In genomic region chr10:34719336-34719735, GRCh38 we compare ENCODE assay signal across 17 cellular contexts.
DNase-seq lines count a peak whose midpoint lies in the region; ATAC-seq, FAIRE-seq and TF ChIP-seq lines count a peak whose summit lies in the region.
"Had no signal": no experiment of that assay in that cellular context is flagged by ENCODE, and none has a peak within 500 bp of the region (broad histone marks: within the 10 kb centered on the region; RNA-seq: fewer than 3 reads in every experiment).

No MANE protein-coding gene starts in this region.

- H3K79me1 ChIP-seq in mesenchymal stem cell (replicated peaks; ENCODE audit: low read length, poor library complexity, severe bottlenecking), result peaks cover 1% of the 10 kb centered on the region

- TF ChIP-seq EP300 in A549 (IDR thresholded peaks at IDR 0.05), result no peak

- ATAC-seq in A549 (no peak), GM19467 (IDR thresholded peaks at IDR 0.05; ENCODE audit: unreplicated experiment) (no peak)

- H4K91ac ChIP-seq in mesenchymal stem cell (ENCODE audit: low read length), result no peak overlapping the region

- H3K9me3 Mint-ChIP-seq in neural progenitor cell, result no peaks in the 10 kb centered on the region

- POLR2A ChIA-PET in A549 (lab: Yijun Ruan, JAX), result no interaction called here

- peaks cover 14% of the 10 kb centered on the region for H3K4me1 Mint-ChIP-seq in neural progenitor cell

- H3K14ac ChIP-seq in mesenchymal stem cell (ENCODE audit: low read length in 2 of 2), result no peak overlapping the region

- H3K9ac ChIP-seq in mesenchymal stem cell (ENCODE audit: low read length) (no peak overlapping the region), neural progenitor cell (no peak overlapping the region)

- H3K4me3 ChIP-seq in A549, result no peak overlapping the region
- peak overlapping the region; percentile 30 for H3K4me3 ChIP-seq in LNCaP clone FGC (ENCODE audit: low read depth, low read length)
- H3K4me3 ChIP-seq in breast epithelium, result no peak overlapping the region
- H3K4me3 ChIP-seq in mesenchymal stem cell (ENCODE audit: insufficient read depth in 1 of 2, low read depth in 1 of 2, low read length in 2 of 2), result no peak overlapping the region
- H3K4me3 ChIP-seq in neural progenitor cell, result no peak overlapping the region
- H3K4me3 ChIP-seq: SK-N-MC had no signal

- no peaks in the 10 kb centered on the region for H3K36me3 ChIP-seq in breast epithelium
- no peaks in the 10 kb centered on the region for H3K36me3 ChIP-seq in mesenchymal stem cell (ENCODE audit: control insufficient read depth in 1 of 2, insufficient read depth in 2 of 2, low read depth in 1 of 2, low read length in 2 of 2)
- no peaks in the 10 kb centered on the region for H3K36me3 ChIP-seq in neural progenitor cell

- no peak overlapping the region for H2BK12ac ChIP-seq in mesenchymal stem cell (ENCODE audit: low read length in 2 of 2)

- no peak overlapping the region for H3K4ac ChIP-seq in mesenchymal stem cell (ENCODE audit: low read depth in 1 of 2, low read length in 2 of 2)

- H3F3A ChIP-seq in neural progenitor cell (ENCODE audit: low read depth), result no peaks in the 10 kb centered on the region

- H3K27me3 Mint-ChIP-seq in neural progenitor cell (ENCODE audit: insufficient read depth, low read depth), result peaks cover 3% of the 10 kb centered on the region

- WGBS in A549 (ENCODE audit: missing lambda C conversion rate), result 28% methylated on average over 2 of the region's 2 CpGs
- WGBS in mesenchymal stem cell, result 50% methylated on average over 2 of the region's 2 CpGs

- CTCF ChIA-PET in A549 (lab: Yijun Ruan, JAX), result interaction anchor here (1.0 kb wide), 1 partner anchor 12 kb away, joined by 3 read pairs; no protein-coding TSS in a partner anchor

- H2BK15ac ChIP-seq in mesenchymal stem cell (ENCODE audit: low read depth, poor library complexity, severe bottlenecking), result no peak overlapping the region

- H3K27me3 ChIP-seq in breast epithelium, result no peaks in the 10 kb centered on the region
- no peaks in the 10 kb centered on the region for H3K27me3 ChIP-seq in mesenchymal stem cell (ENCODE audit: control insufficient read depth in 1 of 2, insufficient read depth in 1 of 2, low read length in 2 of 2)
- no peaks in the 10 kb centered on the region for H3K27me3 ChIP-seq in neural progenitor cell

- peak overlapping the region in 1 of 2 experiments; percentile 36; a peak in 1 of 6 replicates for H3K27ac ChIP-seq in A549
- H3K27ac ChIP-seq in breast epithelium, result peak overlapping the region; percentile 19 to 30
- peak overlapping the region; percentile 51 for H3K27ac ChIP-seq in mesenchymal stem cell (ENCODE audit: low read length, poor library complexity, severe bottlenecking)
- no peak overlapping the region for H3K27ac ChIP-seq in neural progenitor cell
- H3K27ac ChIP-seq: SK-N-MC had no signal

- H3K36me3 Mint-ChIP-seq in neural progenitor cell, result peaks cover 4% of the 10 kb centered on the region

- TF ChIP-seq CTCF in A549 (IDR thresholded peaks at IDR 0.05), result no peak
- TF ChIP-seq CTCF in LNCaP clone FGC (IDR thresholded peaks at IDR 0.05; ENCODE audit: control insufficient read depth, extremely low read depth, insufficient read depth), result no peak
- no peak for TF ChIP-seq CTCF in breast epithelium (IDR thresholded peaks at IDR 0.05)
- TF ChIP-seq CTCF in neural progenitor cell (IDR thresholded peaks at IDR 0.05), result no peak

- H3K18ac ChIP-seq in mesenchymal stem cell (ENCODE audit: low read depth in 1 of 2, low read length in 2 of 2), result no peak overlapping the region

- H2AFZ ChIP-seq in mesenchymal stem cell (ENCODE audit: low read depth, low read length) (no peak overlapping the region), neural progenitor cell (replicated peaks) (no peak overlapping the region)

- DNase-seq in A549 (ENCODE audit: low read depth in 1 of 2, low spot score in 1 of 2) (no peak), LNCaP clone FGC (ENCODE audit: low read depth) (peak; percentile 80), breast epithelium (ENCODE audit: low spot score in 2 of 2) (no peak), mesenchymal stem cell (peak; percentile 17), neural progenitor cell (ENCODE audit: low spot score) (no peak), DMS114 treated with DMSO at 0.1 percent for 48 hours (lab: John Stamatoyannopoulos, UW; ENCODE audit: unreplicated experiment) (no peak)
- no peak for DNase-seq in activated naive CD4-positive, alpha-beta T cell treated with Interleukin-2 at 50 U/mL for 16 hours
- DNase-seq: C1 segment of cervical spinal cord, DMS 273 treated with DMSO at 0.1 percent for 48 hours, EL, MV-4-11, NCI-H1417, NCI-H2029, NCI-H748 treated with DMSO at 0.1 percent for 48 hours, Right ventricle myocardium superior had no signal

- H2BK120ac ChIP-seq in mesenchymal stem cell (ENCODE audit: low read depth, low read length), result no peak overlapping the region

- H2BK5ac ChIP-seq in mesenchymal stem cell (ENCODE audit: low read depth, low read length, poor library complexity, severe bottlenecking), result no peak overlapping the region

- H3K4me2 ChIP-seq in A549 (peak overlapping the region; percentile 43; the same call in 2 of the 3 replicates), mesenchymal stem cell (ENCODE audit: low read length, poor library complexity, severe bottlenecking) (no peak overlapping the region), neural progenitor cell (no peak overlapping the region)

- no peak for TF ChIP-seq RAD21 in A549 (conservative IDR thresholded peaks at IDR 0.05 in 1 of 2, IDR thresholded peaks at IDR 0.05 in 1 of 2)

- no peak for FAIRE-seq in A549 (lab: Jason Lieb, UNC)

- no peak overlapping the region for H4K8ac ChIP-seq in mesenchymal stem cell (ENCODE audit: low read length)

- H3K79me2 ChIP-seq in neural progenitor cell (ENCODE audit: low read depth), result peaks cover 92% of the 10 kb centered on the region

- peaks cover 62% of the 10 kb centered on the region for H3K4me1 ChIP-seq in A549
- peaks cover 0 to 7% of the 10 kb centered on the region in 2 donors for H3K4me1 ChIP-seq in breast epithelium
- H3K4me1 ChIP-seq in mesenchymal stem cell (ENCODE audit: control insufficient read depth, insufficient read depth, low read depth, low read length), result peaks cover 18% of the 10 kb centered on the region
- H3K4me1 ChIP-seq in neural progenitor cell, result no peaks in the 10 kb centered on the region

- H3K4me3 Mint-ChIP-seq in neural progenitor cell, result no peak overlapping the region

- no peak overlapping the region for H2AK5ac ChIP-seq in mesenchymal stem cell (ENCODE audit: low read length, severe bottlenecking)

- no peak overlapping the region for H3K23ac ChIP-seq in mesenchymal stem cell (ENCODE audit: low read length in 2 of 2)

- no peak for TF ChIP-seq POLR2A in A549 (IDR thresholded peaks at IDR 0.05; ENCODE audit: low read length)
- TF ChIP-seq POLR2A in breast epithelium (IDR thresholded peaks at IDR 0.05), result no peak

- intact Hi-C loops in breast epithelium (cut with DNase I; ENCODE audit: low total_unique reads), result loop anchor here (2.0 kb wide), 1 partner anchor 29 kb away; no protein-coding TSS in a partner anchor

- no peak overlapping the region for H3K27ac Mint-ChIP-seq in neural progenitor cell

- H3K9me3 ChIP-seq in A549, result no peaks in the 10 kb centered on the region
- no peaks in the 10 kb centered on the region for H3K9me3 ChIP-seq in breast epithelium
- H3K9me3 ChIP-seq in mesenchymal stem cell (ENCODE audit: control insufficient read depth, low read length), result no peaks in the 10 kb centered on the region
- no peaks in the 10 kb centered on the region for H3K9me3 ChIP-seq in neural progenitor cell (ENCODE audit: low read depth)

- peaks cover 21% of the 10 kb centered on the region for H4K20me1 ChIP-seq in neural progenitor cell (ENCODE audit: low read depth)

TF ChIP-seq in A549, 52 proteins besides CTCF, POLR2A, EP300 and RAD21:
- TF ChIP-seq HMGXB4 (CRISPR knock-in tag; IDR thresholded peaks at IDR 0.05; ENCODE audit: borderline replicate concordance) (no peak), FOSB (CRISPR knock-in tag; IDR thresholded peaks at IDR 0.05) (no peak), BHLHE40 (IDR thresholded peaks at IDR 0.05; ENCODE audit: low read depth, low read length) (no peak), RARB (CRISPR knock-in tag; IDR thresholded peaks at IDR 0.05) (no peak), ATOH8 (CRISPR knock-in tag; IDR thresholded peaks at IDR 0.05; ENCODE audit: low read depth) (no peak), HOXB5 (CRISPR knock-in tag; IDR thresholded peaks at IDR 0.05) (no peak), TP53 (CRISPR knock-in tag; IDR thresholded peaks at IDR 0.05) (no peak)

Comparison
In these comparisons a context has a peak if more than half of its experiments do, and no peak if none do; other contexts are left out.
1. DNase-seq: peak in LNCaP clone FGC (single experiment) and mesenchymal stem cell (single experiment); none in A549 (0 of 2), breast epithelium (0 of 2), neural progenitor cell (single experiment), activated naive CD4-positive, alpha-beta T cell treated with Interleukin-2 at 50 U/mL for 16 hours (single experiment) and DMS114 treated with DMSO at 0.1 percent for 48 hours (single experiment).